11 cellular contexts compared by ENCODE assay signal in genomic region chr5:72363146-72363802, GRCh38. TPM values are rescaled to one million over a fixed set of nuclear protein-coding genes. Genes with fewer than 3 reads are reported as not detected.
A peak's percentile ranks its signal among the peaks of the same experiment; 100 is the strongest.
DNase-seq lines count a peak whose midpoint lies in the region; ATAC-seq, FAIRE-seq and TF ChIP-seq lines count a peak whose summit lies in the region.
"Had no signal": no experiment of that assay in that cellular context is flagged by ENCODE, and none has a peak within 500 bp of the region (broad histone marks: within the 10 kb centered on the region; RNA-seq: fewer than 3 reads in every experiment).

No MANE protein-coding gene starts in this region.

- peak in 1 of 2 experiments; percentile 64; a peak in 1 of 4 replicates for TF ChIP-seq EP300 in SK-N-SH (IDR thresholded peaks at IDR 0.05; ENCODE audit: borderline replicate concordance in 1 of 2, low read depth in 1 of 2, low read length in 1 of 2)

- H3K36me3 Mint-ChIP-seq in H9 (ENCODE audit: insufficient read depth in 1 of 3, low read depth in 3 of 3), result peaks cover 15 to 33% (median 31%) of the 10 kb centered on the region in 3 experiments
- peaks cover 37% of the 10 kb centered on the region for H3K36me3 Mint-ChIP-seq in activated CD4-positive, alpha-beta T cell treated with anti-CD3 and anti-CD28 coated beads, Interleukin-2, amount 10 ng/mL, durations not matched to agents 7 days and 5 days (ENCODE audit: low read depth)
- H3K36me3 Mint-ChIP-seq in CD4-positive, alpha-beta memory T cell, result peaks cover 38 to 54% of the 10 kb centered on the region in 2 donors

- H3K9me2 ChIP-seq in SK-N-SH, result no peaks in the 10 kb centered on the region

- TF ChIP-seq CTCF in H9 (conservative IDR thresholded peaks at IDR 0.05), result no peak
- no peak for TF ChIP-seq CTCF in SK-N-SH (IDR thresholded peaks at IDR 0.05)
- TF ChIP-seq CTCF in fibroblast of mammary gland (conservative IDR thresholded peaks at IDR 0.05; ENCODE audit: control insufficient read depth, insufficient read depth, low read depth, low read length), result no peak

- no peak overlapping the region for H2BK12ac ChIP-seq in H9 (ENCODE audit: insufficient read length, low read depth, low read length)

- no peak overlapping the region for H2BK120ac ChIP-seq in H9 (ENCODE audit: low read depth, low read length, poor library complexity, severe bottlenecking)

- no peaks in the 10 kb centered on the region for H3K27me3 Mint-ChIP-seq in H9 (ENCODE audit: low read depth)
- no peaks in the 10 kb centered on the region for H3K27me3 Mint-ChIP-seq in activated CD4-positive, alpha-beta T cell treated with anti-CD3 and anti-CD28 coated beads, Interleukin-2, amount 10 ng/mL, durations not matched to agents 7 days and 5 days
- no peaks in the 10 kb centered on the region for H3K27me3 Mint-ChIP-seq in CD4-positive, alpha-beta memory T cell
- H3K27me3 Mint-ChIP-seq: activated CD4-positive, alpha-beta memory T cell treated with anti-CD3 and anti-CD28 coated beads, Interleukin-2, amount 10 ng/mL, durations not matched to agents 7 days and 5 days; stimulated activated naive CD8-positive, alpha-beta T cell treated with anti-CD3 and anti-CD28 coated beads, Interleukin-15, Interleukin-2, amounts not matched to agents 100 ng/mL and 50 ng/mL, for 24 hours had no signal

- CTCF ChIA-PET in SK-N-SH (lab: Yijun Ruan, JAX), result interaction anchor here (3.5 to 5.4 kb wide), 3 partner anchors 8 to 456 kb away, joined by 25 to 64 read pairs (median 36); partner anchors contain the start of gene TNPO1
- CTCF ChIA-PET in activated CD4-positive, alpha-beta T cell treated with anti-CD3 and anti-CD28 coated beads, Interleukin-2, amount 10 ng/mL, durations not matched to agents 7 days and 5 days (lab: Charles Lee), result no interaction called here
- CTCF ChIA-PET in CD4-positive, alpha-beta memory T cell (lab: Charles Lee; ENCODE audit: partially characterized antibody), result no interaction called here

- peaks cover 4% of the 10 kb centered on the region; the same call in 1 of the 2 replicates for H3K4me1 ChIP-seq in H9 (ENCODE audit: insufficient read depth, low read length)
- H3K4me1 ChIP-seq in SK-N-SH (ENCODE audit: control insufficient read depth in 1 of 2, insufficient read depth in 2 of 2, low read depth in 1 of 2, low read length in 1 of 2), result peaks cover 10 to 19% of the 10 kb centered on the region in 2 experiments; a peak in 3 of 4 replicates
- H3K4me1 ChIP-seq in CD4-positive, alpha-beta memory T cell (ENCODE audit: insufficient read depth, low read length), result no peaks in the 10 kb centered on the region

- no peaks in the 10 kb centered on the region for H3F3A ChIP-seq in SK-N-SH (replicated peaks; ENCODE audit: insufficient read depth)

- H3K9me3 ChIP-seq in H9 (ENCODE audit: control insufficient read depth, low read depth, low read length) (no peaks in the 10 kb centered on the region), SK-N-SH (no peaks in the 10 kb centered on the region)
- H3K9me3 ChIP-seq in CD4-positive, alpha-beta memory T cell (ENCODE audit: control insufficient read depth in 1 of 2, low read length in 2 of 2), result no peaks in the 10 kb centered on the region
- H3K9me3 ChIP-seq: heart right ventricle had no signal

- peaks cover 14 to 25% of the 10 kb centered on the region in 2 experiments for H3K36me3 ChIP-seq in SK-N-SH (replicated peaks in 1 of 2; ENCODE audit: control insufficient read depth in 1 of 2, insufficient read depth in 2 of 2, low read length in 1 of 2)
- no peaks in the 10 kb centered on the region for H3K36me3 ChIP-seq in CD4-positive, alpha-beta memory T cell (ENCODE audit: insufficient read depth, low read length)

- WGBS in H9 (ENCODE audit: extremely low coverage, insufficient read length, low lambda C conversion rate), result no CpG with 5 or more reads among the region's 1 CpG
- 91% methylated on average over 1 of the region's 1 CpG for WGBS in SK-N-SH (ENCODE audit: low lambda C conversion rate)

- no peak overlapping the region for H3K4me3 Mint-ChIP-seq in H9
- H3K4me3 Mint-ChIP-seq in activated CD4-positive, alpha-beta T cell treated with anti-CD3 and anti-CD28 coated beads, Interleukin-2, amount 10 ng/mL, durations not matched to agents 7 days and 5 days, result no peak overlapping the region
- no peak overlapping the region for H3K4me3 Mint-ChIP-seq in CD4-positive, alpha-beta memory T cell
- H3K4me3 Mint-ChIP-seq: activated CD4-positive, alpha-beta memory T cell treated with anti-CD3 and anti-CD28 coated beads, Interleukin-2, amount 10 ng/mL, durations not matched to agents 7 days and 5 days; stimulated activated naive CD8-positive, alpha-beta T cell treated with anti-CD3 and anti-CD28 coated beads, Interleukin-15, Interleukin-2, amounts not matched to agents 100 ng/mL and 50 ng/mL, for 24 hours had no signal

- H2BK5ac ChIP-seq in H9 (ENCODE audit: insufficient read length, low read length), result no peak overlapping the region

- no peak overlapping the region for H4K91ac ChIP-seq in H9 (ENCODE audit: insufficient read length, low read depth, low read length)

- H3K4me2 ChIP-seq in H9 (ENCODE audit: insufficient read depth, insufficient read length, low read length) (peak overlapping the region; percentile 21), SK-N-SH (peak overlapping the region; percentile 15; the same call in 1 of the 2 replicates)

- H2BK15ac ChIP-seq in H9 (ENCODE audit: low read depth, low read length), result no peak overlapping the region

- intact Hi-C loops in CD4-positive, alpha-beta memory T cell (cut with micrococcal nuclease), result no loop called here

- no peak overlapping the region for H3K4ac ChIP-seq in H9 (ENCODE audit: low read depth, low read length)

- FAIRE-seq in frontal cortex (lab: Jason Lieb, UNC), result no peak

- DNase-seq in H9 (peak; percentile 47), SK-N-SH (no peak), fibroblast of mammary gland (ENCODE audit: low read depth) (peak; percentile 81), skeletal muscle cell (ENCODE audit: low read depth) (peak; percentile 50), frontal cortex (ENCODE audit: low spot score in 2 of 2) (no peak)
- no peak for DNase-seq in activated CD4-positive, alpha-beta T cell treated with anti-CD3 and anti-CD28 coated beads, Interleukin-2, amount 10 ng/mL, durations not matched to agents 7 days and 5 days
- DNase-seq in CD4-positive, alpha-beta memory T cell, result no peak
- DNase-seq: activated CD4-positive, alpha-beta memory T cell treated with anti-CD3 and anti-CD28 coated beads, Interleukin-2, amount 10 ng/mL, durations not matched to agents 7 days and 5 days; heart right ventricle had no signal

- H2AFZ ChIP-seq in H9 (ENCODE audit: low read length) (no peak overlapping the region), SK-N-SH (ENCODE audit: low read depth) (peak overlapping the region; percentile 65; the same call in 1 of the 2 replicates)

- no peak overlapping the region for H3T11ph ChIP-seq in H9 (ENCODE audit: low read length)

- no peak for TF ChIP-seq RAD21 in SK-N-SH (IDR thresholded peaks at IDR 0.05; ENCODE audit: low read length)

- H3K9me3 Mint-ChIP-seq in H9, result peaks cover 0 to 2% of the 10 kb centered on the region in 2 experiments; a peak in 1 of 5 replicates
- H3K9me3 Mint-ChIP-seq in activated CD4-positive, alpha-beta T cell treated with anti-CD3 and anti-CD28 coated beads, Interleukin-2, amount 10 ng/mL, durations not matched to agents 7 days and 5 days, result no peaks in the 10 kb centered on the region
- H3K9me3 Mint-ChIP-seq in CD4-positive, alpha-beta memory T cell, result no peaks in the 10 kb centered on the region
- H3K9me3 Mint-ChIP-seq: activated CD4-positive, alpha-beta memory T cell treated with anti-CD3 and anti-CD28 coated beads, Interleukin-2, amount 10 ng/mL, durations not matched to agents 7 days and 5 days; stimulated activated naive CD8-positive, alpha-beta T cell treated with anti-CD3 and anti-CD28 coated beads, Interleukin-15, Interleukin-2, amounts not matched to agents 100 ng/mL and 50 ng/mL, for 24 hours had no signal

- H2AK5ac ChIP-seq in H9 (ENCODE audit: insufficient read length, low read length), result no peak overlapping the region

- H3K79me1 ChIP-seq in H9 (ENCODE audit: insufficient read depth, low read depth, low read length, poor library complexity, severe bottlenecking), result no peaks in the 10 kb centered on the region

- H3K27ac Mint-ChIP-seq in H9, result peak overlapping the region in 2 of 3 experiments; percentile 64 to 93; a peak in 6 of 7 replicates
- no peak overlapping the region for H3K27ac Mint-ChIP-seq in activated CD4-positive, alpha-beta T cell treated with anti-CD3 and anti-CD28 coated beads, Interleukin-2, amount 10 ng/mL, durations not matched to agents 7 days and 5 days
- H3K27ac Mint-ChIP-seq in CD4-positive, alpha-beta memory T cell, result peak overlapping the region in 1 of 7 donors; percentile 38
- H3K27ac Mint-ChIP-seq: activated CD4-positive, alpha-beta memory T cell treated with anti-CD3 and anti-CD28 coated beads, Interleukin-2, amount 10 ng/mL, durations not matched to agents 7 days and 5 days; stimulated activated naive CD8-positive, alpha-beta T cell treated with anti-CD3 and anti-CD28 coated beads, Interleukin-15, Interleukin-2, amounts not matched to agents 100 ng/mL and 50 ng/mL, for 24 hours had no signal

- H3K23ac ChIP-seq in H9 (ENCODE audit: insufficient read length, low read depth, low read length), result no peak overlapping the region

- no peak overlapping the region for H3K18ac ChIP-seq in H9 (ENCODE audit: insufficient read length, low read depth, low read length)

- no peak overlapping the region for H4K5ac ChIP-seq in H9 (ENCODE audit: insufficient read length, low read depth, low read length)

- no peak for ATAC-seq in GM18520 (IDR thresholded peaks at IDR 0.05; ENCODE audit: unreplicated experiment)
- ATAC-seq: heart right ventricle had no signal

- POLR2A ChIA-PET in SK-N-SH (lab: Yijun Ruan, JAX), result no interaction called here
- POLR2A ChIA-PET in activated CD4-positive, alpha-beta T cell treated with anti-CD3 and anti-CD28 coated beads, Interleukin-2, amount 10 ng/mL, durations not matched to agents 7 days and 5 days (lab: Charles Lee), result no interaction called here
- POLR2A ChIA-PET in CD4-positive, alpha-beta memory T cell (lab: Charles Lee; ENCODE audit: partially characterized antibody), result no interaction called here

- H4K20me1 ChIP-seq in H9 (ENCODE audit: control insufficient read depth, insufficient read depth, insufficient read length) (no peaks in the 10 kb centered on the region), SK-N-SH (ENCODE audit: insufficient read depth) (no peaks in the 10 kb centered on the region)

- no peak overlapping the region for H4K8ac ChIP-seq in H9 (replicated peaks; ENCODE audit: insufficient read length, low read depth, low read length)

- no peak overlapping the region for H3K56ac ChIP-seq in H9 (ENCODE audit: insufficient read length, low read depth, low read length)

- H2BK20ac ChIP-seq in H9 (ENCODE audit: low read depth, low read length, poor library complexity, severe bottlenecking), result no peak overlapping the region

- H3K4me3 ChIP-seq in SK-N-SH (ENCODE audit: low read depth in 2 of 2, low read length in 1 of 2) (no peak overlapping the region), fibroblast of mammary gland (ENCODE audit: control insufficient read depth, low read depth, low read length) (no peak overlapping the region), skeletal muscle cell (ENCODE audit: low read depth, low read length) (no peak overlapping the region)
- no peak overlapping the region for H3K4me3 ChIP-seq in CD4-positive, alpha-beta memory T cell (ENCODE audit: low read length in 2 of 2)
- H3K4me3 ChIP-seq: heart right ventricle had no signal

- H3K14ac ChIP-seq in H9 (ENCODE audit: insufficient read depth, low read length), result 0 out of 2 replicates have a peak overlapping the region, but pooled peaks have one; percentile 47

- H3K27me3 ChIP-seq in H9 (ENCODE audit: insufficient read depth, low read length), result no peaks in the 10 kb centered on the region
- no peaks in the 10 kb centered on the region for H3K27me3 ChIP-seq in SK-N-SH (ENCODE audit: insufficient read depth)
- no peaks in the 10 kb centered on the region for H3K27me3 ChIP-seq in CD4-positive, alpha-beta memory T cell (ENCODE audit: insufficient read depth, low read length)
- H3K27me3 ChIP-seq: heart right ventricle had no signal

- H3K27ac ChIP-seq in H9 (ENCODE audit: insufficient read length, low read depth, low read length) (no peak overlapping the region), SK-N-SH (ENCODE audit: low read depth in 2 of 2, low read length in 1 of 2) (peak overlapping the region; percentile 39 to 76; a peak in 3 of 4 replicates)
- H3K27ac ChIP-seq in CD4-positive, alpha-beta memory T cell (ENCODE audit: low read depth, low read length), result no peak overlapping the region

- H3K23me2 ChIP-seq in H9 (ENCODE audit: insufficient read length, low read depth, low read length, poor library complexity, severe bottlenecking), result no peaks in the 10 kb centered on the region

- H3K9ac ChIP-seq in H9 (ENCODE audit: extremely low read depth, insufficient read length, low read length) (no peak overlapping the region), SK-N-SH (0 out of 2 replicates have a peak overlapping the region, but pooled peaks have one; percentile 32)

- H3K79me2 ChIP-seq in H9 (ENCODE audit: insufficient read depth, low read length) (no peaks in the 10 kb centered on the region), SK-N-SH (ENCODE audit: insufficient read depth) (no peaks in the 10 kb centered on the region)

- peaks cover 18 to 34% of the 10 kb centered on the region in 2 experiments for H3K4me1 Mint-ChIP-seq in H9
- peaks cover 5% of the 10 kb centered on the region for H3K4me1 Mint-ChIP-seq in activated CD4-positive, alpha-beta T cell treated with anti-CD3 and anti-CD28 coated beads, Interleukin-2, amount 10 ng/mL, durations not matched to agents 7 days and 5 days
- H3K4me1 Mint-ChIP-seq in CD4-positive, alpha-beta memory T cell, result peaks cover 0 to 3% (median 0%) of the 10 kb centered on the region in 4 donors
- H3K4me1 Mint-ChIP-seq: activated CD4-positive, alpha-beta memory T cell treated with anti-CD3 and anti-CD28 coated beads, Interleukin-2, amount 10 ng/mL, durations not matched to agents 7 days and 5 days had no signal

RNA-seq across cellular contexts. Expression of gene PTCD2, which starts 43.1 kb away (rescaled TPM):
- total RNA-seq in H9 (2021), result 12.7 and 12.9 TPM in 2 replicates
- polyA plus RNA-seq in SK-N-SH (2012; rRNA removed), result 6.7 and 8.6 TPM in 2 replicates
- 8.0 and 8.9 TPM in 2 replicates for polyA plus RNA-seq in SK-N-SH (2012; cell fraction: cytosol; rRNA removed)
- polyA plus RNA-seq in SK-N-SH (2012; cell fraction: nucleus; rRNA removed), result 7.1 and 13.0 TPM in 2 replicates
- total RNA-seq in activated CD4-positive, alpha-beta T cell treated with anti-CD3 and anti-CD28 coated beads, Interleukin-2, amount 10 ng/mL, durations not matched to agents 7 days and 5 days, result 1 to 10 TPM; 7.8 to 8.1 TPM
- 10 to 100 TPM; 11.6 to 12.0 TPM for total RNA-seq in CD4-positive, alpha-beta memory T cell
- 1 to 10 TPM; 4.1 to 6.3 TPM for polyA plus RNA-seq in CD4-positive, alpha-beta memory T cell
- 4.9 TPM for total RNA-seq in frontal cortex

RNA-seq across cellular contexts. Expression of gene MRPS27, which starts 43.2 kb away (rescaled TPM):
- total RNA-seq in H9 (2021), result 78.1 and 83.3 TPM in 2 replicates
- 37.5 and 48.2 TPM in 2 replicates for polyA plus RNA-seq in SK-N-SH (2012; rRNA removed)
- 39.8 and 47.0 TPM in 2 replicates for polyA plus RNA-seq in SK-N-SH (2012; cell fraction: cytosol; rRNA removed)
- polyA plus RNA-seq in SK-N-SH (2012; cell fraction: nucleus; rRNA removed), result 38.6 and 42.4 TPM in 2 replicates
- total RNA-seq in activated CD4-positive, alpha-beta T cell treated with anti-CD3 and anti-CD28 coated beads, Interleukin-2, amount 10 ng/mL, durations not matched to agents 7 days and 5 days, result 10 to 100 TPM; 49.2 to 63.4 TPM
- 10 to 100 TPM; 36.6 to 44.6 TPM for total RNA-seq in CD4-positive, alpha-beta memory T cell
- 10 to 100 TPM; 38.9 to 39.1 TPM for polyA plus RNA-seq in CD4-positive, alpha-beta memory T cell
- 69.3 TPM for total RNA-seq in frontal cortex

Comparison
In these comparisons a context has a peak if more than half of its experiments do, and no peak if none do; other contexts are left out.
1. DNase-seq: peak in H9 (single experiment), fibroblast of mammary gland (single experiment) and skeletal muscle cell (single experiment); none in SK-N-SH (single experiment), activated CD4-positive, alpha-beta T cell treated with anti-CD3 and anti-CD28 coated beads, Interleukin-2, amount 10 ng/mL, durations not matched to agents 7 days and 5 days (single experiment), CD4-positive, alpha-beta memory T cell (0 of 5) and frontal cortex (0 of 2).
2. H3K27ac ChIP-seq: peak in SK-N-SH (2 of 2); none in H9 (single experiment) and CD4-positive, alpha-beta memory T cell (single experiment).